ENCODE assay signal across 1 cellular context in genomic region chr9:72856985-72857631, GRCh38.
TF ChIP-seq lines count a peak whose summit lies in the region.

No MANE protein-coding gene starts in this region.

TF ChIP-seq in K562, 482 proteins besides CTCF, POLR2A, EP300 and RAD21 (continued from another document):
- TF ChIP-seq DMBX1 (CRISPR knock-in tag; IDR thresholded peaks at IDR 0.05; ENCODE audit: borderline replicate concordance) = no peak
- TF ChIP-seq NFE2 (IDR thresholded peaks at IDR 0.05; ENCODE audit: low read depth) = peak; percentile 22; the same call in 1 of the 2 replicates
- TF ChIP-seq C11orf30 (IDR thresholded peaks at IDR 0.05; ENCODE audit: low read depth) = peak; percentile 90
- TF ChIP-seq THAP7 (CRISPR knock-in tag; IDR thresholded peaks at IDR 0.05) = no peak
- no peak for TF ChIP-seq GATAD2B (IDR thresholded peaks at IDR 0.05; ENCODE audit: borderline replicate concordance)
- TF ChIP-seq ZNF280B (CRISPR knock-in tag; IDR thresholded peaks at IDR 0.05) = no peak
TF ChIP-seq in K562: peak in this region for 11.
